3 cellular contexts compared by ENCODE assay signal in the genomic region with DNA sequence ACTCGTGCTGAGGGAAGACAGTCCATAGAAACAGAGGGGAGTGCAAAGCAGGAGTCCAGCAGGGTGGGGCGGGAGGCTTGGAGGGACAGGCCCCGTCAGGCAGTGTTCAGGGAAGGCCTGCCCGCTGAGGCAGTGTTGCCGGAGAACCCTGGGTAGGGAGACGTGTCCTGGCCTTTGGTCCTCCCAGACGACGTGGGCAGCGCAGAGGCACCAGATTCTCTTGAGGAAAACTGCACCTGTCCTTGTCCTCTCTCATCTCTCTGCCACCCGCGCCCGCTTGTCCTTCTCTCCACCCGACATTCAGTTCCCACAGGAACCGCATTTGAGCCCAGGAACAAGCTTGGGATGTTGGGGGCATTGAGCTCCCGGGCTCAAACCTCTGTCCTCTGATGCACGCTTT. TPM values are rescaled to one million over a fixed set of nuclear protein-coding genes. Genes with fewer than 3 reads are reported as not detected.
"Had no signal": no experiment of that assay in that cellular context is flagged by ENCODE, and none has a peak within 500 bp of the region (broad histone marks: within the 10 kb centered on the region; RNA-seq: fewer than 3 reads in every experiment).

No MANE protein-coding gene starts in this region.

RNA-seq across cellular contexts. Expression of gene SPDYE16, which starts 47.4 kb away (rescaled TPM):
- total RNA-seq: LHCN-M2, MCF 10A, NCI-H460 had no signal
